ENCODE assay signal across 19 cellular contexts in genomic region chr12:38610808-38611350, GRCh38.
"Had no signal": no experiment of that assay in that cellular context is flagged by ENCODE, and none has a peak within 500 bp of the region (broad histone marks: within the 10 kb centered on the region; RNA-seq: fewer than 3 reads in every experiment).

No MANE protein-coding gene starts in this region.

- H3K27ac ChIP-seq: foreskin keratinocyte, pancreas, prostate gland, right lobe of liver, tibial artery, upper lobe of left lung, uterus had no signal

- H3K36me3 Mint-ChIP-seq: immature natural killer cell; naive B cell; stimulated activated effector memory CD8-positive, alpha-beta T cell treated with anti-CD3 and anti-CD28 coated beads, Interleukin-12 subunit alpha, Interleukin-12 subunit beta, amount 100 ng/mL, for 72 hours had no signal

- ATAC-seq: foreskin keratinocyte; pancreas; right lobe of liver; stimulated activated effector memory CD8-positive, alpha-beta T cell treated with anti-CD3 and anti-CD28 coated beads, Interleukin-12 subunit alpha, Interleukin-12 subunit beta, amount 100 ng/mL, for 72 hours had no signal

- H3K27me3 Mint-ChIP-seq: naive B cell; stimulated activated naive CD8-positive, alpha-beta T cell treated with anti-CD3 and anti-CD28 coated beads, Interleukin-15, Interleukin-2, amounts not matched to agents 100 ng/mL and 50 ng/mL, for 24 hours had no signal

- DNase-seq: dermis blood vessel endothelial cell; erythroblast; foreskin keratinocyte; immature natural killer cell; mesendoderm; naive B cell; occipital lobe; pancreas; retina; right lobe of liver; stimulated activated CD4-positive, alpha-beta T cell treated with anti-CD3 and anti-CD28 coated beads, Interleukin-4, amount 100 ng/mL, for 1 hour; stimulated activated CD8-positive, alpha-beta memory T cell treated with anti-CD3 and anti-CD28 coated beads, Interleukin-4, amount 100 ng/mL, for 48 hours; tibial artery; upper lobe of left lung; uterus had no signal

- H3K4me1 Mint-ChIP-seq: immature natural killer cell; naive B cell; nephron; stimulated activated effector memory CD8-positive, alpha-beta T cell treated with anti-CD3 and anti-CD28 coated beads, Interleukin-12 subunit alpha, Interleukin-12 subunit beta, amount 100 ng/mL, for 72 hours had no signal

- H3K27ac Mint-ChIP-seq: immature natural killer cell; nephron; stimulated activated effector memory CD8-positive, alpha-beta T cell treated with anti-CD3 and anti-CD28 coated beads, Interleukin-12 subunit alpha, Interleukin-12 subunit beta, amount 100 ng/mL, for 72 hours; stimulated activated naive CD8-positive, alpha-beta T cell treated with anti-CD3 and anti-CD28 coated beads, Interleukin-15, Interleukin-2, amounts not matched to agents 100 ng/mL and 50 ng/mL, for 24 hours had no signal

- H3K4me3 Mint-ChIP-seq: immature natural killer cell; naive B cell; nephron; stimulated activated effector memory CD8-positive, alpha-beta T cell treated with anti-CD3 and anti-CD28 coated beads, Interleukin-12 subunit alpha, Interleukin-12 subunit beta, amount 100 ng/mL, for 72 hours; stimulated activated naive CD8-positive, alpha-beta T cell treated with anti-CD3 and anti-CD28 coated beads, Interleukin-15, Interleukin-2, amounts not matched to agents 100 ng/mL and 50 ng/mL, for 24 hours had no signal
